In the genomic region with DNA sequence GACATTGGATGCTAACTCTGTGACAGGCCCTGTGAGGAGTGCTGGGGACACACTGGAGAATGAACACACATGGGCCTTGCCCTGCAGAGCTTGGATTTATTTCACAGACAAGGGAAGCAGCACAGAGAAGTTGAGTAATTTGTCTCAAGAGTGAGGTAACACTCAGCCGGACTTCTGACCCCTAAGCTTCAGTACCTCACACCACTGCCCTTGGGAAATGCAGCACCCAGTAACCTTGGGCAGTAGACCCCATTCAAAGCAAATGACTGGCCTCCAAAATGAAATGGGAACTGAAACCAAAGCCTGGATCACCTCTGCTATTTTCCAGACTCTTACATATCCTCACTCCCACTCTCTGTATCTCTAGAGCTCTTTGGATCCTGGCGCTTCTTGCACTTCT, we compare ENCODE assay signal across 1 cellular context.
TF ChIP-seq lines count a peak whose summit lies in the region.

No MANE protein-coding gene starts in this region.

TF ChIP-seq in HepG2, 621 proteins besides CTCF, POLR2A, EP300 and RAD21 (continued from another document and continues in another):
- TF ChIP-seq, protein P1, sequence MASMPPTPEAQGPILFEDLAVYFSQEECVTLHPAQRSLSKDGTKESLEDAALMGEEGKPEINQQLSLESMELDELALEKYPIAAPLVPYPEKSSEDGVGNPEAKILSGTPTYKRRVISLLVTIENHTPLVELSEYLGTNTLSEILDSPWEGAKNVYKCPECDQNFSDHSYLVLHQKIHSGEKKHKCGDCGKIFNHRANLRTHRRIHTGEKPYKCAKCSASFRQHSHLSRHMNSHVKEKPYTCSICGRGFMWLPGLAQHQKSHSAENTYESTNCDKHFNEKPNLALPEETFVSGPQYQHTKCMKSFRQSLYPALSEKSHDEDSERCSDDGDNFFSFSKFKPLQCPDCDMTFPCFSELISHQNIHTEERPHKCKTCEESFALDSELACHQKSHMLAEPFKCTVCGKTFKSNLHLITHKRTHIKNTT (CRISPR knock-in tag; IDR thresholded peaks at IDR 0.05), result no peak
- TF ChIP-seq ZNF34 (CRISPR knock-in tag; IDR thresholded peaks at IDR 0.05; ENCODE audit: borderline replicate concordance) (no peak), TARDBP (CRISPR knock-in tag; IDR thresholded peaks at IDR 0.05) (0 out of 2 replicates have a peak, but pooled peaks have one; percentile 49), TFDP2 (CRISPR knock-in tag; IDR thresholded peaks at IDR 0.05) (0 out of 2 replicates have a peak, but pooled peaks have one; percentile 31), ZNF296 (CRISPR knock-in tag; conservative IDR thresholded peaks at IDR 0.05) (no peak), ZNF766 (CRISPR knock-in tag; IDR thresholded peaks at IDR 0.05; ENCODE audit: borderline replicate concordance) (no peak), ZNF816 (CRISPR knock-in tag; IDR thresholded peaks at IDR 0.05; ENCODE audit: borderline replicate concordance) (no peak), TOE1 (CRISPR knock-in tag; IDR thresholded peaks at IDR 0.05) (no peak), KAT2B (IDR thresholded peaks at IDR 0.05; ENCODE audit: borderline replicate concordance, low read depth, low read length) (no peak), MTA3 (CRISPR knock-in tag; IDR thresholded peaks at IDR 0.05) (no peak), ZNF367 (CRISPR knock-in tag; IDR thresholded peaks at IDR 0.05; ENCODE audit: borderline replicate concordance) (no peak), DNMT1 (CRISPR knock-in tag; IDR thresholded peaks at IDR 0.05) (no peak), ZNF713 (CRISPR knock-in tag; IDR thresholded peaks at IDR 0.05) (no peak), JUN (CRISPR knock-in tag; IDR thresholded peaks at IDR 0.05) (no peak), ZNF512B (CRISPR knock-in tag; IDR thresholded peaks at IDR 0.05; ENCODE audit: borderline replicate concordance) (no peak), IKZF5 (CRISPR knock-in tag; IDR thresholded peaks at IDR 0.05) (peak; percentile 17; the same call in 1 of the 2 replicates), TRIM24 (CRISPR knock-in tag; IDR thresholded peaks at IDR 0.05) (no peak), MXD1 (CRISPR knock-in tag; IDR thresholded peaks at IDR 0.05) (no peak), ELF1 (CRISPR knock-in tag; IDR thresholded peaks at IDR 0.05) (no peak), ZNF382 (CRISPR knock-in tag; IDR thresholded peaks at IDR 0.05; ENCODE audit: borderline replicate concordance) (no peak), NCOR1 (IDR thresholded peaks at IDR 0.05; ENCODE audit: borderline replicate concordance, low read length) (peak; percentile 89), ZNF883 (CRISPR knock-in tag; IDR thresholded peaks at IDR 0.05; ENCODE audit: not compliant biosample characterization) (no peak), ZSCAN5A (CRISPR knock-in tag; IDR thresholded peaks at IDR 0.05; ENCODE audit: borderline replicate concordance) (no peak), NR2F1 (CRISPR knock-in tag; IDR thresholded peaks at IDR 0.05) (peak in 1 of 2 experiments; percentile 33; a peak in 1 of 4 replicates), NFKBIZ (CRISPR knock-in tag; IDR thresholded peaks at IDR 0.05) (no peak), CHD2 (IDR thresholded peaks at IDR 0.05; ENCODE audit: low read depth, low read length) (no peak), FOXJ3 (CRISPR knock-in tag; IDR thresholded peaks at IDR 0.05; ENCODE audit: borderline replicate concordance) (peak; percentile 49; the same call in 1 of the 2 replicates), CC2D1A (CRISPR knock-in tag; IDR thresholded peaks at IDR 0.05) (no peak), ZNF589 (CRISPR knock-in tag; conservative IDR thresholded peaks at IDR 0.05) (no peak), NCOA2 (CRISPR knock-in tag; IDR thresholded peaks at IDR 0.05) (peak; percentile 72), KLF16 (CRISPR knock-in tag; IDR thresholded peaks at IDR 0.05) (0 out of 4 replicates have a peak, but pooled peaks of 1 of the 2 experiments have one; percentile 37), RXRB (CRISPR knock-in tag; IDR thresholded peaks at IDR 0.05; ENCODE audit: borderline replicate concordance) (no peak), ZNF646 (CRISPR knock-in tag; IDR thresholded peaks at IDR 0.05) (0 out of 2 replicates have a peak, but pooled peaks have one; percentile 32)
- TF ChIP-seq, protein P2, sequence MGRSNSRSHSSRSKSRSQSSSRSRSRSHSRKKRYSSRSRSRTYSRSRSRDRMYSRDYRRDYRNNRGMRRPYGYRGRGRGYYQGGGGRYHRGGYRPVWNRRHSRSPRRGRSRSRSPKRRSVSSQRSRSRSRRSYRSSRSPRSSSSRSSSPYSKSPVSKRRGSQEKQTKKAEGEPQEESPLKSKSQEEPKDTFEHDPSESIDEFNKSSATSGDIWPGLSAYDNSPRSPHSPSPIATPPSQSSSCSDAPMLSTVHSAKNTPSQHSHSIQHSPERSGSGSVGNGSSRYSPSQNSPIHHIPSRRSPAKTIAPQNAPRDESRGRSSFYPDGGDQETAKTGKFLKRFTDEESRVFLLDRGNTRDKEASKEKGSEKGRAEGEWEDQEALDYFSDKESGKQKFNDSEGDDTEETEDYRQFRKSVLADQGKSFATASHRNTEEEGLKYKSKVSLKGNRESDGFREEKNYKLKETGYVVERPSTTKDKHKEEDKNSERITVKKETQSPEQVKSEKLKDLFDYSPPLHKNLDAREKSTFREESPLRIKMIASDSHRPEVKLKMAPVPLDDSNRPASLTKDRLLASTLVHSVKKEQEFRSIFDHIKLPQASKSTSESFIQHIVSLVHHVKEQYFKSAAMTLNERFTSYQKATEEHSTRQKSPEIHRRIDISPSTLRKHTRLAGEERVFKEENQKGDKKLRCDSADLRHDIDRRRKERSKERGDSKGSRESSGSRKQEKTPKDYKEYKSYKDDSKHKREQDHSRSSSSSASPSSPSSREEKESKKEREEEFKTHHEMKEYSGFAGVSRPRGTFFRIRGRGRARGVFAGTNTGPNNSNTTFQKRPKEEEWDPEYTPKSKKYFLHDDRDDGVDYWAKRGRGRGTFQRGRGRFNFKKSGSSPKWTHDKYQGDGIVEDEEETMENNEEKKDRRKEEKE (IDR thresholded peaks at IDR 0.05), result no peak
- TF ChIP-seq, protein P3, sequence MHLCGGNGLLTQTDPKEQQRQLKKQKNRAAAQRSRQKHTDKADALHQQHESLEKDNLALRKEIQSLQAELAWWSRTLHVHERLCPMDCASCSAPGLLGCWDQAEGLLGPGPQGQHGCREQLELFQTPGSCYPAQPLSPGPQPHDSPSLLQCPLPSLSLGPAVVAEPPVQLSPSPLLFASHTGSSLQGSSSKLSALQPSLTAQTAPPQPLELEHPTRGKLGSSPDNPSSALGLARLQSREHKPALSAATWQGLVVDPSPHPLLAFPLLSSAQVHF (CRISPR knock-in tag; IDR thresholded peaks at IDR 0.05), result no peak
- TF ChIP-seq, protein P4, sequence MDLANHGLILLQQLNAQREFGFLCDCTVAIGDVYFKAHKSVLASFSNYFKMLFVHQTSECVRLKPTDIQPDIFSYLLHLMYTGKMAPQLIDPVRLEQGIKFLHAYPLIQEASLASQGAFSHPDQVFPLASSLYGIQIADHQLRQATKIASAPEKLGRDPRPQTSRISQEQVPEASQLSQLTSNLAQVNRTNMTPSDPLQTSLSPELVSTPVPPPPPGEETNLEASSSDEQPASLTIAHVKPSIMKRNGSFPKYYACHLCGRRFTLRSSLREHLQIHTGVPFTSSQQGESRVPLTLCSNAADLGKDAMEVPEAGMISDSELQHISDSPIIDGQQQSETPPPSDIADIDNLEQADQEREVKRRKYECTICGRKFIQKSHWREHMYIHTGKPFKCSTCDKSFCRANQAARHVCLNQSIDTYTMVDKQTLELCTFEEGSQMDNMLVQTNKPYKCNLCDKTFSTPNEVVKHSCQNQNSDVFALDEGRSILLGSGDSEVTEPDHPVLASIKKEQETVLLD (CRISPR knock-in tag; IDR thresholded peaks at IDR 0.05; ENCODE audit: low read depth), result no peak
